20 cellular contexts compared by ENCODE assay signal in genomic region chr17:79654960-79655382, GRCh38. TPM values are rescaled to one million over a fixed set of nuclear protein-coding genes. Genes with fewer than 3 reads are reported as not detected.
DNase-seq lines count a peak whose midpoint lies in the region; ATAC-seq and TF ChIP-seq lines count a peak whose summit lies in the region.
"Had no signal": no experiment of that assay in that cellular context is flagged by ENCODE, and none has a peak within 500 bp of the region (broad histone marks: within the 10 kb centered on the region; RNA-seq: fewer than 3 reads in every experiment).

No MANE protein-coding gene starts in this region.

- TF ChIP-seq EP300 in SK-N-SH (IDR thresholded peaks at IDR 0.05; ENCODE audit: borderline replicate concordance in 1 of 2, low read depth in 1 of 2, low read length in 1 of 2), result no peak

- no peak overlapping the region for H3K9ac ChIP-seq in SK-N-SH

- H3K4me3 ChIP-seq in SK-N-SH (ENCODE audit: low read depth in 2 of 2, low read length in 1 of 2) (no peak overlapping the region), prostate gland (no peak overlapping the region), vagina (no peak overlapping the region), A673 (ENCODE audit: low read depth, low read length, poor library complexity, severe bottlenecking) (no peak overlapping the region)
- H3K4me3 ChIP-seq: K562, PC-9 had no signal

- no peaks in the 10 kb centered on the region for H3K79me2 ChIP-seq in SK-N-SH (ENCODE audit: insufficient read depth)

- H3K4me1 ChIP-seq in SK-N-SH (ENCODE audit: control insufficient read depth in 1 of 2, insufficient read depth in 2 of 2, low read depth in 1 of 2, low read length in 1 of 2), result no peaks in the 10 kb centered on the region; a peak in 1 of 4 replicates
- no peaks in the 10 kb centered on the region for H3K4me1 ChIP-seq in prostate gland (replicated peaks)
- no peaks in the 10 kb centered on the region for H3K4me1 ChIP-seq in vagina
- H3K4me1 ChIP-seq in A673 (ENCODE audit: insufficient read depth, low read length, poor library complexity, severe bottlenecking), result no peaks in the 10 kb centered on the region

- no peak for TF ChIP-seq RAD21 in SK-N-SH (IDR thresholded peaks at IDR 0.05; ENCODE audit: low read length)

- H3K27ac ChIP-seq in SK-N-SH (ENCODE audit: low read depth in 2 of 2, low read length in 1 of 2), result no peak overlapping the region
- H3K27ac ChIP-seq in prostate gland, result peak overlapping the region; percentile 3 to 41
- no peak overlapping the region for H3K27ac ChIP-seq in vagina
- H3K27ac ChIP-seq in A673 (ENCODE audit: low read depth, low read length, poor library complexity, severe bottlenecking), result no peak overlapping the region
- H3K27ac ChIP-seq: 22Rv1, HL-60, PC-9 had no signal

- H3K36me3 ChIP-seq in SK-N-SH (replicated peaks in 1 of 2; ENCODE audit: control insufficient read depth in 1 of 2, insufficient read depth in 2 of 2, low read length in 1 of 2), result no peaks in the 10 kb centered on the region
- no peaks in the 10 kb centered on the region for H3K36me3 ChIP-seq in prostate gland
- no peaks in the 10 kb centered on the region for H3K36me3 ChIP-seq in vagina
- H3K36me3 ChIP-seq in A673 (ENCODE audit: insufficient read depth, low read length, poor library complexity, severe bottlenecking), result no peaks in the 10 kb centered on the region

- peak; percentile 17 for DNase-seq in SK-N-SH
- peak; percentile 8 for DNase-seq in iPS-NIHi7 (ENCODE audit: extremely low spot score)
- DNase-seq in prostate gland (ENCODE audit: low spot score), result peak; percentile 2
- peak; percentile 64 to 94 for DNase-seq in vagina (ENCODE audit: extremely low spot score in 2 of 2)
- no peak for DNase-seq in A673 (ENCODE audit: low spot score)
- DNase-seq in stimulated activated CD8-positive, alpha-beta memory T cell treated with anti-CD3 and anti-CD28 coated beads, Interleukin-4, amount 100 ng/mL, for 48 hours, result no peak
- DNase-seq: Calu3; CD4-positive, alpha-beta memory T cell; DMS79; MV-4-11; NCI-H1417 treated with DMSO at 0.1 percent for 48 hours; NCI-H1930; NCI-H82; PC-9 had no signal

- no peak for TF ChIP-seq CTCF in SK-N-SH (IDR thresholded peaks at IDR 0.05)
- TF ChIP-seq CTCF in prostate gland (IDR thresholded peaks at IDR 0.05), result no peak
- TF ChIP-seq CTCF in vagina (IDR thresholded peaks at IDR 0.05), result no peak
- no peak for TF ChIP-seq CTCF in A673 (conservative IDR thresholded peaks at IDR 0.05; ENCODE audit: low read depth, low read length)

- H2AFZ ChIP-seq in SK-N-SH (ENCODE audit: low read depth), result no peak overlapping the region
- H2AFZ ChIP-seq: PC-9 had no signal

- no peaks in the 10 kb centered on the region for H4K20me1 ChIP-seq in SK-N-SH (ENCODE audit: insufficient read depth)

- no peaks in the 10 kb centered on the region for H3F3A ChIP-seq in SK-N-SH (replicated peaks; ENCODE audit: insufficient read depth)

- POLR2A ChIA-PET in SK-N-SH (lab: Yijun Ruan, JAX), result interaction anchor here (0.7 kb wide), 1 partner anchor 23 kb away, joined by 3 read pairs; no protein-coding TSS in a partner anchor
- POLR2A ChIA-PET in A673 (lab: Charles Lee; ENCODE audit: low non-redundant PET), result no interaction called here

- H3K27me3 ChIP-seq in SK-N-SH (ENCODE audit: insufficient read depth) (peaks cover 14% of the 10 kb centered on the region; the same call in 1 of the 2 replicates), prostate gland (replicated peaks; ENCODE audit: insufficient read depth) (peaks cover 3% of the 10 kb centered on the region), vagina (no peaks in the 10 kb centered on the region), A673 (replicated peaks; ENCODE audit: insufficient read depth, low read depth, low read length, poor library complexity) (peaks cover 85% of the 10 kb centered on the region)

- intact Hi-C loops in prostate gland (cut with DNase I), result no loop called here
- intact Hi-C loops in vagina (cut with DNase I), result no loop called here
- intact Hi-C loops in A673 (cut with micrococcal nuclease; ENCODE audit: unreplicated experiment), result no loop called here

- 36% methylated on average over 13 of the region's 13 CpGs for WGBS in SK-N-SH (ENCODE audit: low lambda C conversion rate)
- 78% methylated on average over 13 of the region's 13 CpGs for WGBS in prostate gland

- no peak overlapping the region for H3K4me2 ChIP-seq in SK-N-SH
- H3K4me2 ChIP-seq: PC-9 had no signal

- H3K9me3 ChIP-seq in SK-N-SH (no peaks in the 10 kb centered on the region), prostate gland (no peaks in the 10 kb centered on the region), vagina (no peaks in the 10 kb centered on the region), A673 (ENCODE audit: low read depth, low read length, poor library complexity, severe bottlenecking) (peaks cover 9% of the 10 kb centered on the region)

- TF ChIP-seq POLR2A in prostate gland (IDR thresholded peaks at IDR 0.05) (no peak), vagina (IDR thresholded peaks at IDR 0.05) (no peak)

- CTCF ChIA-PET in SK-N-SH (lab: Yijun Ruan, JAX) (interaction anchor here (1.2 kb wide), 1 partner anchor 54 kb away, joined by 4 read pairs; no protein-coding TSS in a partner anchor), A673 (lab: Charles Lee) (interaction anchor here (0.6 kb wide), 1 partner anchor 40 kb away, joined by 3 read pairs; no protein-coding TSS in a partner anchor)

- BruUV-seq in A673 (replicated peaks; lab: Mats Ljungman, UMichigan), result no TSS peak

- ATAC-seq in SK-N-SH treated with all-trans-retinoic acid at 6 μM for 48 hours, result no peak
- ATAC-seq in activated CD4-positive, CD25-positive, alpha-beta regulatory T cell treated with anti-CD3 and anti-CD28 coated beads, Interleukin-2, amount 50 U/mL, for 24 hours, result no peak
- ATAC-seq: HCT116, K562 had no signal

- no peaks in the 10 kb centered on the region for H3K9me2 ChIP-seq in SK-N-SH

TF ChIP-seq in SK-N-SH, 30 proteins besides CTCF, POLR2A, EP300 and RAD21 (continues in another document):
- no peak for TF ChIP-seq FOXJ3 (CRISPR knock-in tag; IDR thresholded peaks at IDR 0.05)
- TF ChIP-seq GATA2 (CRISPR knock-in tag; IDR thresholded peaks at IDR 0.05), result no peak
- TF ChIP-seq IRF3 (IDR thresholded peaks at IDR 0.05; ENCODE audit: low read depth, low read length), result no peak
- TF ChIP-seq TAF1 (IDR thresholded peaks at IDR 0.05; ENCODE audit: borderline replicate concordance, low read depth, low read length), result no peak
- TF ChIP-seq EZH2phosphoT487 (IDR thresholded peaks at IDR 0.05; ENCODE audit: borderline replicate concordance, low read depth), result no peak
- TF ChIP-seq USF2 (IDR thresholded peaks at IDR 0.05; ENCODE audit: borderline replicate concordance, low read depth, low read length), result no peak
- no peak for TF ChIP-seq RFX5 (IDR thresholded peaks at IDR 0.05; ENCODE audit: low read length)
- TF ChIP-seq ELF1 (IDR thresholded peaks at IDR 0.05), result no peak
- no peak for TF ChIP-seq SMC3 (IDR thresholded peaks at IDR 0.05; ENCODE audit: low read depth, low read length)

TF ChIP-seq in SK-N-SH treated with all-trans-retinoic acid at 6 μM for 48 hours, 23 proteins besides CTCF, POLR2A, EP300 and RAD21 (continues in another document):
- TF ChIP-seq ZC3H10 (CRISPR knock-in tag; IDR thresholded peaks at IDR 0.05) (no peak), ZFP30 (CRISPR knock-in tag; IDR thresholded peaks at IDR 0.05) (no peak), ESRRG (CRISPR knock-in tag; IDR thresholded peaks at IDR 0.05) (no peak), ARNTL (CRISPR knock-in tag; IDR thresholded peaks at IDR 0.05; ENCODE audit: borderline replicate concordance, low read depth) (no peak), TSHZ2 (CRISPR knock-in tag; IDR thresholded peaks at IDR 0.05) (no peak), ZFP3 (CRISPR knock-in tag; IDR thresholded peaks at IDR 0.05) (no peak), CSDC2 (CRISPR knock-in tag; IDR thresholded peaks at IDR 0.05) (no peak), RARB (CRISPR knock-in tag; IDR thresholded peaks at IDR 0.05) (no peak), CSRNP3 (CRISPR knock-in tag; IDR thresholded peaks at IDR 0.05) (no peak)

RNA-seq across cellular contexts. Expression of gene RBFOX3, which starts 44.1 kb away (rescaled TPM):
- polyA plus RNA-seq in SK-N-SH (2012; rRNA removed), result not detected in 2 replicates
- 0.04 TPM in 1 of 2 replicates, not detected in the other for polyA plus RNA-seq in SK-N-SH (2012; cell fraction: cytosol; rRNA removed)
- polyA plus RNA-seq in SK-N-SH (2012; cell fraction: nucleus; rRNA removed), result 0.04 and 0.12 TPM in 2 replicates
- total RNA-seq in prostate gland, result 10 to 100 TPM in 1 of 2 donors, 1 to 10 TPM in 1; 9.8 to 21.9 TPM
- 3.7 TPM for total RNA-seq in vagina
- total RNA-seq in A673 (2021), result not detected in 2 replicates
- total RNA-seq: Calu3; CD4-positive, alpha-beta memory T cell; K562; PC-9 had no signal
- polyA plus RNA-seq: K562 had no signal

Comparison
In these comparisons a context has a peak if more than half of its experiments do, and no peak if none do; other contexts are left out.
1. DNase-seq: peak in SK-N-SH (single experiment), iPS-NIHi7 (single experiment), prostate gland (single experiment) and vagina (2 of 2); none in A673 (single experiment) and stimulated activated CD8-positive, alpha-beta memory T cell treated with anti-CD3 and anti-CD28 coated beads, Interleukin-4, amount 100 ng/mL, for 48 hours (single experiment).
2. H3K27ac ChIP-seq: peak in prostate gland (2 of 2); none in SK-N-SH (0 of 2), vagina (single experiment) and A673 (single experiment).